28 cellular contexts compared by ENCODE assay signal in the genomic region with DNA sequence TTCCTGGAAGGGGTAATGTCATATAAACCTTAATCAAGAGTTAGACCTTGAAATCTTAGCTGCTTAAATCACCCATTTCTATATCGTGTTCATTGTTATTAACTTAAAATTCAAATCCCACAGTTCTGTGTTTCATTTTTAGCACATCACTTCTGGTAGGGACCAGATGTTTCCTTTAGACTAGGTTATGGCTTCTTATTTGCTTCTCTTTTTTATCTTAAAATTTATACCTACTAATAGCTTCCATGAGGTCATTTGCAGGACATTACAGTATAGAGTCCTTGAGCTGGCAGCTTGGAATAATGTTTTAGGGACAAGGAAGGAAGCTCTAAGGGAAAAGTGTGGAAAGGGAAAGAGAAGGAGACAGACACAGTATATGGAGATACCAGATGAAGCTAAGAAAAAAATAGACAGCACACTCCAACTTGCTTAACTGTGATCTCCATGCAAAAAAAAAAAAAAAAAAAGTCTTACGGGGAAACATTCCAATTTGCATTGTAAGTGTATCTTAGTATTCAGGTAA. TPM values are rescaled to one million over a fixed set of nuclear protein-coding genes. Genes with fewer than 3 reads are reported as not detected.
DNase-seq lines count a peak whose midpoint lies in the region; ATAC-seq, FAIRE-seq and TF ChIP-seq lines count a peak whose summit lies in the region.
"Had no signal": no experiment of that assay in that cellular context is flagged by ENCODE, and none has a peak within 500 bp of the region (broad histone marks: within the 10 kb centered on the region; RNA-seq: fewer than 3 reads in every experiment).

No MANE protein-coding gene starts in this region.

- no peak for ATAC-seq in GM18858 (IDR thresholded peaks at IDR 0.05; ENCODE audit: unreplicated experiment)
- ATAC-seq: A549 had no signal

- dilution Hi-C loops in endothelial cell of umbilical vein (cut with MboI; ENCODE audit: extremely low pct_ligation_motif_present, low sequenced_read_pairs), result no loop called here

- peak overlapping the region in 1 of 11 experiments; percentile 1; a peak in 1 of 22 replicates for H3K9ac ChIP-seq in BLaER1 treated with 17β-estradiol and CSF1 and Interleukin-3, amounts not matched to agents 10 nM and 100 nM
- H3K9ac ChIP-seq in endothelial cell of umbilical vein (replicated peaks; ENCODE audit: extremely low read depth, insufficient read depth, low read length), result no peak overlapping the region

- H3K4me2 ChIP-seq in BLaER1 treated with 17β-estradiol and CSF1 and Interleukin-3, amounts not matched to agents 10 nM and 100 nM, result peak overlapping the region; percentile 8 to 72 (median 57); a peak in 20 of 22 replicates
- no peak overlapping the region for H3K4me2 ChIP-seq in endothelial cell of umbilical vein (ENCODE audit: insufficient read depth, low read length)

- H3K9me1 ChIP-seq in endothelial cell of umbilical vein (replicated peaks; ENCODE audit: control insufficient read depth, extremely low read depth, insufficient read depth, low read length), result no peaks in the 10 kb centered on the region

- H3K4me3 Mint-ChIP-seq in nephron, result no peak overlapping the region
- H3K4me3 Mint-ChIP-seq: CD14-positive monocyte; CD8-positive, alpha-beta memory T cell had no signal

- H3K9me3 ChIP-seq in BLaER1 treated with 17β-estradiol and CSF1 and Interleukin-3, amounts not matched to agents 10 nM and 100 nM (replicated peaks in 1 of 11), result no peaks in the 10 kb centered on the region
- H3K9me3 ChIP-seq in endothelial cell of umbilical vein (replicated peaks; ENCODE audit: control insufficient read depth, insufficient read depth, low read length), result no peaks in the 10 kb centered on the region
- H3K9me3 ChIP-seq: A549 had no signal

- peak overlapping the region in 2 of 3 experiments; percentile 6 to 8 for H3K27ac Mint-ChIP-seq in nephron
- H3K27ac Mint-ChIP-seq: CD8-positive, alpha-beta memory T cell had no signal

- no peaks in the 10 kb centered on the region for H3K27me3 ChIP-seq in ACC112 (ENCODE audit: insufficient read depth, low read length)
- no peaks in the 10 kb centered on the region for H3K27me3 ChIP-seq in BLaER1 treated with 17β-estradiol and CSF1 and Interleukin-3, amounts not matched to agents 10 nM and 100 nM
- H3K27me3 ChIP-seq in endothelial cell of umbilical vein (ENCODE audit: control insufficient read depth in 2 of 2, insufficient read depth in 2 of 2, low read length in 2 of 2), result no peaks in the 10 kb centered on the region

- intact Hi-C loops in endothelial cell of umbilical vein (cut with micrococcal nuclease), result no loop called here

- no peaks in the 10 kb centered on the region for H4K20me1 ChIP-seq in BLaER1 treated with 17β-estradiol and CSF1 and Interleukin-3, amounts not matched to agents 10 nM and 100 nM
- no peaks in the 10 kb centered on the region for H4K20me1 ChIP-seq in endothelial cell of umbilical vein (replicated peaks; ENCODE audit: control insufficient read depth, extremely low read depth, insufficient read depth, low read length)

- no peaks in the 10 kb centered on the region for H3K36me3 Mint-ChIP-seq in nephron (ENCODE audit: low read depth)
- H3K36me3 Mint-ChIP-seq: CD8-positive, alpha-beta memory T cell had no signal

- no peak for FAIRE-seq in endothelial cell of umbilical vein (lab: Jason Lieb, UNC)
- FAIRE-seq: GM12891, GM19239 had no signal

- H3K27ac ChIP-seq in ACC112 (ENCODE audit: low read depth, low read length) (no peak overlapping the region), endothelial cell of umbilical vein (ENCODE audit: insufficient read depth, low read depth, low read length) (no peak overlapping the region)
- peak overlapping the region in 7 of 11 experiments; percentile 5 to 57 (median 49); a peak in 11 of 22 replicates for H3K27ac ChIP-seq in BLaER1 treated with 17β-estradiol and CSF1 and Interleukin-3, amounts not matched to agents 10 nM and 100 nM
- H3K27ac ChIP-seq: A549 had no signal

- H3K79me2 ChIP-seq in ACC112 (ENCODE audit: control insufficient read depth, insufficient read depth, low read length, unreplicated experiment) (no peaks in the 10 kb centered on the region), endothelial cell of umbilical vein (ENCODE audit: control insufficient read depth, insufficient read depth, low read length) (no peaks in the 10 kb centered on the region)

- H3K27me3 Mint-ChIP-seq in nephron (ENCODE audit: low read depth), result no peaks in the 10 kb centered on the region

- no peak overlapping the region for H3K4me3 ChIP-seq in ACC112 (ENCODE audit: low read depth, low read length)
- no peak overlapping the region for H3K4me3 ChIP-seq in BLaER1 treated with 17β-estradiol and CSF1 and Interleukin-3, amounts not matched to agents 10 nM and 100 nM
- no peak overlapping the region for H3K4me3 ChIP-seq in endothelial cell of umbilical vein (replicated peaks in 1 of 3; ENCODE audit: insufficient read depth in 1 of 3, low read depth in 1 of 3, low read length in 3 of 3)
- H3K4me3 ChIP-seq: A549 had no signal

- H2AFZ ChIP-seq in ACC112 (ENCODE audit: low read length, unreplicated experiment), result peak overlapping the region; percentile 64
- no peak overlapping the region for H2AFZ ChIP-seq in endothelial cell of umbilical vein (ENCODE audit: low read depth, low read length)

- BruUV-seq in endothelial cell of umbilical vein (replicated peaks; lab: Mats Ljungman, UMichigan), result no TSS peak

- no peaks in the 10 kb centered on the region for H3K9me3 Mint-ChIP-seq in nephron

- H3K4me1 ChIP-seq in ACC112 (ENCODE audit: control insufficient read depth, insufficient read depth, low read length, unreplicated experiment), result peaks cover 4% of the 10 kb centered on the region
- H3K4me1 ChIP-seq in BLaER1 treated with 17β-estradiol and CSF1 and Interleukin-3, amounts not matched to agents 10 nM and 100 nM, result peaks cover 13 to 39% (median 34%) of the 10 kb centered on the region in 10 experiments
- no peaks in the 10 kb centered on the region for H3K4me1 ChIP-seq in endothelial cell of umbilical vein (ENCODE audit: control insufficient read depth, extremely low read depth, insufficient read depth, low read length)

- H3K4me1 Mint-ChIP-seq in nephron, result no peaks in the 10 kb centered on the region
- H3K4me1 Mint-ChIP-seq: CD8-positive, alpha-beta memory T cell had no signal

- DNase-seq in endothelial cell of umbilical vein (ENCODE audit: low read depth, low spot score) (peak; percentile 69), NK-92 (lab: John Stamatoyannopoulos, UW; ENCODE audit: unreplicated experiment) (no peak), GDM1 (lab: John Stamatoyannopoulos, UW) (no peak), mesenteric fat pad (ENCODE audit: low spot score) (no peak)
- DNase-seq: CD8-positive, alpha-beta memory T cell; DMS 273 treated with DMSO at 0.1 percent for 48 hours; DMS79; EL; GF-D8; Karpas-422; MV-4-11; NCI-H1105; NCI-H146; NCI-H2029; NCI-H446 treated with DMSO at 0.1 percent for 48 hours; NCI-H526; NCI-H82; RPMI8226; SHP77 had no signal

- no peak for TF ChIP-seq CTCF in endothelial cell of umbilical vein (IDR thresholded peaks at IDR 0.05; ENCODE audit: extremely low read depth in 1 of 2, insufficient read depth in 1 of 2, low read depth in 1 of 2, low read length in 2 of 2)
- no peak for TF ChIP-seq CTCF in nephron (IDR thresholded peaks at IDR 0.05; ENCODE audit: unreplicated experiment in 3 of 3)

- no peaks in the 10 kb centered on the region for H3K36me3 ChIP-seq in ACC112 (ENCODE audit: insufficient read depth, low read length)
- no peaks in the 10 kb centered on the region for H3K36me3 ChIP-seq in BLaER1 treated with 17β-estradiol and CSF1 and Interleukin-3, amounts not matched to agents 10 nM and 100 nM
- no peaks in the 10 kb centered on the region for H3K36me3 ChIP-seq in endothelial cell of umbilical vein (ENCODE audit: control insufficient read depth in 2 of 2, extremely low read depth in 1 of 2, insufficient read depth in 2 of 2, low read length in 2 of 2)

- CTCF ChIA-PET in endothelial cell of umbilical vein (lab: Charles Lee), result interaction anchor here (0.6 to 1.6 kb wide), 4 partner anchors 10 to 695 kb away, joined by 3 to 7 read pairs (median 4); no protein-coding TSS in a partner anchor

- POLR2A ChIA-PET in endothelial cell of umbilical vein (lab: Charles Lee), result interaction anchor here (0.5 kb wide), 1 partner anchor 1309 kb away, joined by 5 read pairs; no protein-coding TSS in a partner anchor

- TF ChIP-seq POLR2A in endothelial cell of umbilical vein (IDR thresholded peaks at IDR 0.05; ENCODE audit: low read depth, low read length), result no peak

TF ChIP-seq in endothelial cell of umbilical vein, 7 proteins besides CTCF, POLR2A, EP300 and RAD21:
- TF ChIP-seq EZH2 (IDR thresholded peaks at IDR 0.05; ENCODE audit: borderline replicate concordance, low read depth, low read length, severe bottlenecking) (no peak), FOS (IDR thresholded peaks at IDR 0.05; ENCODE audit: borderline replicate concordance, insufficient read depth, low read length) (no peak), MYC (IDR thresholded peaks at IDR 0.05; ENCODE audit: low read depth, low read length) (no peak), POLR2AphosphoS5 (IDR thresholded peaks at IDR 0.05; ENCODE audit: insufficient read depth, low read depth, low read length) (no peak), GATA2 (IDR thresholded peaks at IDR 0.05; ENCODE audit: insufficient read depth, insufficient read length, low read depth, low read length) (no peak), JUN (IDR thresholded peaks at IDR 0.05; ENCODE audit: borderline replicate concordance, insufficient read depth, insufficient read length, low read depth) (no peak)
- TF ChIP-seq, protein P1, sequence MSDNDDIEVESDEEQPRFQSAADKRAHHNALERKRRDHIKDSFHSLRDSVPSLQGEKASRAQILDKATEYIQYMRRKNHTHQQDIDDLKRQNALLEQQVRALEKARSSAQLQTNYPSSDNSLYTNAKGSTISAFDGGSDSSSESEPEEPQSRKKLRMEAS (IDR thresholded peaks at IDR 0.05; ENCODE audit: insufficient read depth, insufficient read length), result no peak

RNA-seq across cellular contexts. Expression of a gene that starts 48.8 kb away (rescaled TPM):
- 0.58 and 1.2 TPM in 2 replicates for total RNA-seq in endothelial cell of umbilical vein
- 0.57 and 0.87 TPM in 2 replicates for polyA plus RNA-seq in endothelial cell of umbilical vein
- polyA plus RNA-seq in endothelial cell of umbilical vein (2011; cell fraction: cytosol; rRNA removed), result 0.61 and 1.4 TPM in 2 replicates
- polyA plus RNA-seq in endothelial cell of umbilical vein (2011; cell fraction: nucleus; rRNA removed), result 2.7 and 3.0 TPM in 2 replicates
- polyA plus RNA-seq in endothelial cell of umbilical vein (2012), result 1.8 and 3.2 TPM in 2 replicates
- polyA minus RNA-seq in endothelial cell of umbilical vein, result 2.8 and 5.3 TPM in 2 replicates
- polyA minus RNA-seq in endothelial cell of umbilical vein (2011; cell fraction: cytosol; rRNA and poly(A)+ RNA removed), result not detected
- polyA minus RNA-seq in endothelial cell of umbilical vein (2011; cell fraction: nucleus; rRNA and poly(A)+ RNA removed), result 11.1 and 13.1 TPM in 2 replicates
- total RNA-seq in mesenteric fat pad, result 2,225 TPM
- total RNA-seq: HT-29 had no signal
- polyA plus RNA-seq: CD8-positive, alpha-beta memory T cell had no signal

Comparison
In these comparisons a context has a peak if more than half of its experiments do, and no peak if none do; other contexts are left out.
1. H3K27ac ChIP-seq: peak in BLaER1 treated with 17β-estradiol and CSF1 and Interleukin-3, amounts not matched to agents 10 nM and 100 nM (7 of 11); none in ACC112 (single experiment) and endothelial cell of umbilical vein (single experiment).
2. RNA of a gene that starts 48.8 kb away (total RNA-seq): 2,225 TPM in mesenteric fat pad (single experiment); 0.58 to 1.2 TPM in endothelial cell of umbilical vein; every median in the first group is over 1,000 times any median in the second.